27 cellular contexts compared by ENCODE assay signal in the genomic region with DNA sequence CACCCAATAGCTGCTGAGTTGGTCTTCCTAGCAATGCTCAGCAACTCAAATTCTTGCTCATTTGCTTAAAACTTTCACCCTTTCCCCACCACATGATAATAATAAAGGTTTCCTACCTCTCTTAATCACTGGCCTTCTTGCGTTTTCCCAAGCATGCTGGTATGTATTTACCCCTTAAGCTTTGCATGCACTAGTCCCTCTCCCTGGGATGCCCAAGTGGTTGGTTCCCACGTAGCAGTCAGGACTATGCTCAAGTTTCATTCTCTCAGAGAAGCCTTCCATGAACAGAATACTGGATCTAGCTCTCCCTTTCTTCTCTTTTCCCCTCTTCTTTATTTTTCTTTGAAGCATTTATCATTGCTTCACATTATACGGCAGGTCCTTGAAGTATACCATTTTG.
"Had no signal": no experiment of that assay in that cellular context is flagged by ENCODE, and none has a peak within 500 bp of the region (broad histone marks: within the 10 kb centered on the region; RNA-seq: fewer than 3 reads in every experiment).

No MANE protein-coding gene starts in this region.

- H3K27me3 ChIP-seq: colonic mucosa, esophagus squamous epithelium, gastrocnemius medialis, heart right ventricle had no signal

- FAIRE-seq: endometrium, islet of Langerhans, keratinocyte had no signal

- H3K9me3 Mint-ChIP-seq: dendritic cell treated with granulocyte-macrophage colony-stimulating factor and Interleukin-4, amounts not matched to agents 40 ng/mL and 50 ng/mL, for 4 days had no signal

- H3K27ac Mint-ChIP-seq: dendritic cell treated with granulocyte-macrophage colony-stimulating factor and Interleukin-4, amounts not matched to agents 40 ng/mL and 50 ng/mL, for 4 days; mesothelial cell of epicardium; naive B cell; naive thymus-derived CD8-positive, alpha-beta T cell had no signal

- H3K4me1 ChIP-seq: colonic mucosa, esophagus squamous epithelium, left lung, lower lobe of right lung had no signal

- H3K4me3 Mint-ChIP-seq: dendritic cell treated with granulocyte-macrophage colony-stimulating factor and Interleukin-4, amounts not matched to agents 40 ng/mL and 50 ng/mL, for 4 days; mesothelial cell of epicardium; naive B cell; naive thymus-derived CD8-positive, alpha-beta T cell had no signal

- H3K4me1 Mint-ChIP-seq: naive B cell; naive thymus-derived CD8-positive, alpha-beta T cell had no signal

- DNase-seq: colonic mucosa; cortex of kidney; effector memory CD4-positive, alpha-beta T cell; erythroblast; esophagus squamous epithelium; foreskin fibroblast; foreskin melanocyte; gastrocnemius medialis; glutamatergic neuron; head of caudate nucleus; heart right ventricle; hypothalamus; left cardiac atrium; left lung; left ventricle myocardium superior; lower lobe of right lung; mesenchymal stem cell; mucosa of descending colon; naive B cell; naive thymus-derived CD8-positive, alpha-beta T cell had no signal

- ATAC-seq: esophagus mucosa; gastrocnemius medialis; heart right ventricle; left cardiac atrium; left lung; left ventricle myocardium superior; lower lobe of right lung; mucosa of descending colon; naive thymus-derived CD8-positive, alpha-beta T cell had no signal

- H3K27ac ChIP-seq: colonic mucosa, epithelial cell of prostate, esophagus squamous epithelium, gastrocnemius medialis, heart right ventricle, left lung, lower lobe of right lung had no signal

- H3K4me3 ChIP-seq: colonic mucosa, esophagus squamous epithelium, gastrocnemius medialis, heart right ventricle, left lung, lower lobe of right lung, mucosa of descending colon had no signal

- H3K36me3 Mint-ChIP-seq: mesothelial cell of epicardium had no signal

- H3K9me3 ChIP-seq: colonic mucosa, esophagus squamous epithelium, gastrocnemius medialis, left lung, lower lobe of right lung, mucosa of descending colon had no signal

- H3K36me3 ChIP-seq: colonic mucosa, esophagus squamous epithelium, gastrocnemius medialis, heart right ventricle, left lung, lower lobe of right lung had no signal
